3 cellular contexts compared by ENCODE assay signal in genomic region chr6:146267447-146267846, GRCh38.
"Had no signal": no experiment of that assay in that cellular context is flagged by ENCODE, and none has a peak within 500 bp of the region (broad histone marks: within the 10 kb centered on the region; RNA-seq: fewer than 3 reads in every experiment).

No MANE protein-coding gene starts in this region.

- H3K4me3 ChIP-seq: GM12878 had no signal

- DNase-seq: GDM1, GF-D8 had no signal

- ATAC-seq: GM12878 had no signal
